Comparison of ENCODE assay signal across 12 cellular contexts in the genomic region with DNA sequence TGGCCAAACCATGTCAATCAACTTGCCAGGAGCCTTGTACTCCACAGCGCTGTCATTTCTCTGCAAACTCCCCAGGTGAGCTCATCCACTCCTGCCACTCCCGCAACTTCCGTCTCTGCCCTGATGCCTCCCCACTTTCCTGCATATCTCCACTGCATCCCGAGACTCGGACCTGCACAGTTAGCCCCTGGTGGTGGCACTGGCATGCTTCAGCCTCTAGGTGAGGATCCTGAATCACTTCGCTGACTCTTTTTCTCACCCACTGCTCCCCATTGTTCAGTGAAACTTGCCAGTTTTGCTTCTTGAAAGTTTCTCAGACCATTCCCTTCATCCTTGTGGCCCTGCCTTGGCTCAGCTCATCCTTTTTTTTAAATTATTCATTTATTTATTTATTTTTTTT. TPM values are rescaled to one million over a fixed set of nuclear protein-coding genes. Genes with fewer than 3 reads are reported as not detected.
DNase-seq lines count a peak whose midpoint lies in the region; ATAC-seq and TF ChIP-seq lines count a peak whose summit lies in the region.
"Had no signal": no experiment of that assay in that cellular context is flagged by ENCODE, and none has a peak within 500 bp of the region (broad histone marks: within the 10 kb centered on the region; RNA-seq: fewer than 3 reads in every experiment).

No MANE protein-coding gene starts in this region.

- H2BK15ac ChIP-seq in H9 (ENCODE audit: low read depth, low read length): no peak overlapping the region

- intact Hi-C loops in tibial artery (cut with DNase I; ENCODE audit: low total_unique reads): no loop called here

- H3K27ac Mint-ChIP-seq in H9: no peak overlapping the region

- H3K4me2 ChIP-seq in H9 (ENCODE audit: insufficient read depth, insufficient read length, low read length): no peak overlapping the region

- peaks cover 6% of the 10 kb centered on the region for H3K23me2 ChIP-seq in H9 (ENCODE audit: insufficient read length, low read depth, low read length, poor library complexity, severe bottlenecking)

- no peaks in the 10 kb centered on the region for H3K79me2 ChIP-seq in H9 (ENCODE audit: insufficient read depth, low read length)

- H3K36me3 ChIP-seq in WERI-Rb-1 (no peaks in the 10 kb centered on the region), tibial artery (no peaks in the 10 kb centered on the region)

- DNase-seq in COLO668 (lab: John Stamatoyannopoulos, UW; ENCODE audit: unreplicated experiment): peak; percentile 8
- peak; percentile 53 for DNase-seq in H9
- DNase-seq in WERI-Rb-1: peak; percentile 13
- peak; percentile 26 for DNase-seq in kidney tubule cell (ENCODE audit: low spot score)
- DNase-seq in HUDEP-2 (lab: John Stamatoyannopoulos, UW; ENCODE audit: unreplicated experiment in 76 of 76): no peak
- no peak for DNase-seq in stimulated activated CD4-positive, alpha-beta T cell treated with anti-CD3 and anti-CD28 coated beads, Interleukin-2, amount 100 ng/mL, for 48 hours
- no peak for DNase-seq in tibial artery
- DNase-seq: activated naive CD4-positive, alpha-beta T cell; mucosa of descending colon; NCI-H2171 treated with DMSO at 0.1 percent for 48 hours had no signal

- no peak overlapping the region for H2BK12ac ChIP-seq in H9 (ENCODE audit: insufficient read length, low read depth, low read length)

- no peak overlapping the region for H3K9ac ChIP-seq in H9 (ENCODE audit: extremely low read depth, insufficient read length, low read length)

- H2AK5ac ChIP-seq in H9 (ENCODE audit: insufficient read length, low read length): no peak overlapping the region

- H3K18ac ChIP-seq in H9 (ENCODE audit: insufficient read length, low read depth, low read length): no peak overlapping the region

- WGBS in H9 (ENCODE audit: extremely low coverage, insufficient read length, low lambda C conversion rate): no CpG with 5 or more reads among the region's 6 CpGs

- H4K5ac ChIP-seq in H9 (ENCODE audit: insufficient read length, low read depth, low read length): no peak overlapping the region

- no peak overlapping the region for H2BK20ac ChIP-seq in H9 (ENCODE audit: low read depth, low read length, poor library complexity, severe bottlenecking)

- no peaks in the 10 kb centered on the region for H3K9me3 ChIP-seq in H9 (ENCODE audit: control insufficient read depth, low read depth, low read length)
- H3K9me3 ChIP-seq in WERI-Rb-1 (ENCODE audit: severe bottlenecking): no peaks in the 10 kb centered on the region
- H3K9me3 ChIP-seq in tibial artery: no peaks in the 10 kb centered on the region
- H3K9me3 ChIP-seq: mucosa of descending colon had no signal

- H3K27ac ChIP-seq in H9 (ENCODE audit: insufficient read length, low read depth, low read length): no peak overlapping the region
- no peak overlapping the region for H3K27ac ChIP-seq in WERI-Rb-1
- no peak overlapping the region for H3K27ac ChIP-seq in tibial artery

- peaks cover 3% of the 10 kb centered on the region; the same call in 1 of the 2 replicates for H3K4me1 ChIP-seq in H9 (ENCODE audit: insufficient read depth, low read length)
- H3K4me1 ChIP-seq in tibial artery: peaks cover 0 to 18% (median 14%) of the 10 kb centered on the region in 4 donors

- H3K14ac ChIP-seq in H9 (ENCODE audit: insufficient read depth, low read length): no peak overlapping the region

- no peak overlapping the region for H3K4ac ChIP-seq in H9 (ENCODE audit: low read depth, low read length)

- no peak overlapping the region for H2BK120ac ChIP-seq in H9 (ENCODE audit: low read depth, low read length, poor library complexity, severe bottlenecking)

- no peak overlapping the region for H3K4me3 Mint-ChIP-seq in H9

- no peak overlapping the region for H3T11ph ChIP-seq in H9 (ENCODE audit: low read length)

- H3K27me3 Mint-ChIP-seq in H9 (ENCODE audit: low read depth): peaks cover 29% of the 10 kb centered on the region

- no peak overlapping the region for H3K4me3 ChIP-seq in WERI-Rb-1 (ENCODE audit: low read depth, low read length)
- H3K4me3 ChIP-seq in tibial artery: no peak overlapping the region
- H3K4me3 ChIP-seq: mucosa of descending colon had no signal

- H3K27me3 ChIP-seq in H9 (ENCODE audit: insufficient read depth, low read length) (no peaks in the 10 kb centered on the region), WERI-Rb-1 (ENCODE audit: insufficient read depth, low read depth, severe bottlenecking) (peaks cover 59% of the 10 kb centered on the region), tibial artery (peaks cover 0 to 12% of the 10 kb centered on the region in 2 donors)

- TF ChIP-seq CTCF in H9 (conservative IDR thresholded peaks at IDR 0.05) (peak; percentile 60), WERI-Rb-1 (IDR thresholded peaks at IDR 0.05; ENCODE audit: low read depth, low read length) (0 out of 2 replicates have a peak, but pooled peaks have one; percentile 5), tibial artery (IDR thresholded peaks at IDR 0.05) (no peak)

- no peak overlapping the region for H4K91ac ChIP-seq in H9 (ENCODE audit: insufficient read length, low read depth, low read length)

- ATAC-seq in HG03565 (IDR thresholded peaks at IDR 0.05; ENCODE audit: unreplicated experiment): no peak
- ATAC-seq: mucosa of descending colon had no signal

- no peak overlapping the region for H2AFZ ChIP-seq in H9 (ENCODE audit: low read length)

- no peaks in the 10 kb centered on the region; a peak in 1 of 5 replicates for H3K9me3 Mint-ChIP-seq in H9

- peaks cover 8 to 9% of the 10 kb centered on the region in 2 experiments for H3K4me1 Mint-ChIP-seq in H9

- no peaks in the 10 kb centered on the region for H4K20me1 ChIP-seq in H9 (ENCODE audit: control insufficient read depth, insufficient read depth, insufficient read length)

- no peak overlapping the region for H3K23ac ChIP-seq in H9 (ENCODE audit: insufficient read length, low read depth, low read length)

- H4K8ac ChIP-seq in H9 (replicated peaks; ENCODE audit: insufficient read length, low read depth, low read length): no peak overlapping the region

- H3K36me3 Mint-ChIP-seq in H9 (ENCODE audit: insufficient read depth in 1 of 3, low read depth in 3 of 3): no peaks in the 10 kb centered on the region

- no peaks in the 10 kb centered on the region for H3K79me1 ChIP-seq in H9 (ENCODE audit: insufficient read depth, low read depth, low read length, poor library complexity, severe bottlenecking)

- no peak overlapping the region for H3K56ac ChIP-seq in H9 (ENCODE audit: insufficient read length, low read depth, low read length)

- H2BK5ac ChIP-seq in H9 (ENCODE audit: insufficient read length, low read length): no peak overlapping the region

RNA-seq across cellular contexts. Expression of a gene that starts 3.4 kb away (rescaled TPM):
- total RNA-seq in H9 (2021): 8.0 and 8.8 TPM in 2 replicates

RNA-seq across cellular contexts. Expression of a gene that starts 13.1 kb away (rescaled TPM):
- not detected in 2 replicates for total RNA-seq in H9 (2021)

RNA-seq across cellular contexts. Expression of a gene that starts 28.9 kb away (rescaled TPM):
- 0.26 and 0.46 TPM in 2 replicates for total RNA-seq in H9 (2021)
- total RNA-seq: ureter had no signal

RNA-seq across cellular contexts. Expression of a gene that starts 30.5 kb away (rescaled TPM):
- total RNA-seq in H9 (2021): not detected in 2 replicates

RNA-seq across cellular contexts. Expression of a gene that starts 46.7 kb away (rescaled TPM):
- total RNA-seq in H9 (2021): 3.0 and 4.2 TPM in 2 replicates
- total RNA-seq: ureter had no signal

Comparison
In these comparisons a context has a peak if more than half of its experiments do, and no peak if none do; other contexts are left out.
1. DNase-seq: peak in COLO668 (single experiment), H9 (single experiment), WERI-Rb-1 (single experiment) and kidney tubule cell (single experiment); none in HUDEP-2 (0 of 76), stimulated activated CD4-positive, alpha-beta T cell treated with anti-CD3 and anti-CD28 coated beads, Interleukin-2, amount 100 ng/mL, for 48 hours (0 of 2) and tibial artery (0 of 2).
2. CTCF ChIP-seq: peak in H9 (single experiment) and WERI-Rb-1 (single experiment); none in tibial artery (0 of 2).